In genomic region chr9:137128158-137129088, GRCh38 we compare ENCODE assay signal across 8 cellular contexts. TPM values are rescaled to one million over a fixed set of nuclear protein-coding genes. Genes with fewer than 3 reads are reported as not detected.
DNase-seq lines count a peak whose midpoint lies in the region; TF ChIP-seq lines count a peak whose summit lies in the region.

No MANE protein-coding gene starts in this region.

- peak overlapping the region; percentile 86 to 95 (median 90) for H3K4me3 Mint-ChIP-seq in brain

- peaks cover 11% of the 10 kb centered on the region for H3K27me3 Mint-ChIP-seq in brain

- peak overlapping the region; percentile 64 for H3K4me3 ChIP-seq in GM08714 (ENCODE audit: low read length)

- H3K36me3 Mint-ChIP-seq in brain: no peaks in the 10 kb centered on the region

- H3K9me3 ChIP-seq in KOPT-K1 (ENCODE audit: insufficient read depth, low read length, poor library complexity, severe bottlenecking): no peaks in the 10 kb centered on the region

- peak overlapping the region; percentile 87 to 94 (median 93) for H3K27ac Mint-ChIP-seq in brain

- H3K36me3 ChIP-seq in KOPT-K1 (ENCODE audit: insufficient read depth, low read length): no peaks in the 10 kb centered on the region

- peak overlapping the region; percentile 68 for H3K27ac ChIP-seq in KOPT-K1 (ENCODE audit: low read depth, low read length, poor library complexity, severe bottlenecking)

- peaks cover 23% of the 10 kb centered on the region for H3K4me1 Mint-ChIP-seq in brain

- peaks cover 0 to 18% (median 2%) of the 10 kb centered on the region in 5 experiments for H3K9me3 Mint-ChIP-seq in brain

- TF ChIP-seq CTCF in brain (conservative IDR thresholded peaks at IDR 0.05): no peak

- peak; percentile 67 for DNase-seq in myocyte (ENCODE audit: low read depth)
- no peak for DNase-seq in Ammon's horn (ENCODE audit: low spot score)
- DNase-seq in SKM-1 (lab: John Stamatoyannopoulos, UW; ENCODE audit: unreplicated experiment): no peak
- DNase-seq in NK-92 treated with Interleukin-12 subunit alpha and Interleukin-12 subunit beta, amount 100 ng/mL, for 24 hours (lab: John Stamatoyannopoulos, UW): no peak
- DNase-seq in COR-L47 (lab: John Stamatoyannopoulos, UW): no peak

RNA-seq across cellular contexts. Expression of gene GRIN1, which starts 10.5 kb away (rescaled TPM):
- 81.8 TPM for polyA plus RNA-seq in brain (ENCODE audit: insufficient read depth, low read depth, low replicate concordance)
- 0.05 TPM in 1 of 2 replicates, not detected in the other for total RNA-seq in myocyte
- polyA plus RNA-seq in myocyte (2012): 0.16 TPM

RNA-seq across cellular contexts. Expression of gene DPP7, which starts 13.9 kb away (rescaled TPM):
- 107 TPM for polyA plus RNA-seq in brain (ENCODE audit: insufficient read depth, low read depth, low replicate concordance)
- 132 and 142 TPM in 2 replicates for total RNA-seq in myocyte
- polyA plus RNA-seq in myocyte (2012): 178 TPM

RNA-seq across cellular contexts. Expression of gene LRRC26, which starts 41.4 kb away (rescaled TPM):
- polyA plus RNA-seq in brain (ENCODE audit: insufficient read depth, low read depth, low replicate concordance): 0.80 TPM
- not detected in 2 replicates for total RNA-seq in myocyte
- not detected for polyA plus RNA-seq in myocyte (2012)

RNA-seq across cellular contexts. Expression of gene MAN1B1, which starts 41.6 kb away (rescaled TPM):
- 65.1 TPM for polyA plus RNA-seq in brain (ENCODE audit: insufficient read depth, low read depth, low replicate concordance)
- 75.5 and 76.6 TPM in 2 replicates for total RNA-seq in myocyte
- polyA plus RNA-seq in myocyte (2012): 94.6 TPM

RNA-seq across cellular contexts. Expression of gene TMEM210, which starts 43.4 kb away (rescaled TPM):
- polyA plus RNA-seq in brain (ENCODE audit: insufficient read depth, low read depth, low replicate concordance): not detected
- not detected in 2 replicates for total RNA-seq in myocyte
- not detected for polyA plus RNA-seq in myocyte (2012)
